9 cellular contexts compared by ENCODE assay signal in genomic region chr20:38260378-38261053, GRCh38. TPM values are rescaled to one million over a fixed set of nuclear protein-coding genes. Genes with fewer than 3 reads are reported as not detected.
A peak's percentile ranks its signal among the peaks of the same experiment; 100 is the strongest.
DNase-seq lines count a peak whose midpoint lies in the region; ATAC-seq and TF ChIP-seq lines count a peak whose summit lies in the region.
"Had no signal": no experiment of that assay in that cellular context is flagged by ENCODE, and none has a peak within 500 bp of the region (broad histone marks: within the 10 kb centered on the region; RNA-seq: fewer than 3 reads in every experiment).

KIAA1755 (minus strand) TSS chr20:38260735; CDS start chr20:38260500, 235 bp downstream.

- H3K36me3 ChIP-seq in heart right ventricle (no peaks in the 10 kb centered on the region), ovary (no peaks in the 10 kb centered on the region), A673 (ENCODE audit: insufficient read depth, low read length, poor library complexity, severe bottlenecking) (no peaks in the 10 kb centered on the region)

- peak; percentile 13 for TF ChIP-seq POLR2A in ovary (IDR thresholded peaks at IDR 0.05)

- DNase-seq in AG04450 (ENCODE audit: low read depth, low spot score) (no peak), heart right ventricle (peak; percentile 36 to 63), ovary (peak; percentile 47 to 67 (median 62)), cerebellar cortex (ENCODE audit: low spot score) (no peak), NOMO-1 treated with DMSO at 0.1 percent for 48 hours (lab: John Stamatoyannopoulos, UW; ENCODE audit: unreplicated experiment) (no peak), A673 (ENCODE audit: low spot score) (no peak)
- DNase-seq: CD4-positive, CD25-positive, alpha-beta regulatory T cell had no signal

- TF ChIP-seq CTCF in AG04450 (IDR thresholded peaks at IDR 0.05; ENCODE audit: low read depth, low read length) (no peak), WI38 (IDR thresholded peaks at IDR 0.05; ENCODE audit: low read depth, low read length) (no peak), heart right ventricle (IDR thresholded peaks at IDR 0.05) (no peak), ovary (IDR thresholded peaks at IDR 0.05) (no peak), A673 (conservative IDR thresholded peaks at IDR 0.05; ENCODE audit: low read depth, low read length) (no peak)

- intact Hi-C loops in heart right ventricle (cut with DNase I) (no loop called here), ovary (cut with DNase I) (no loop called here), A673 (cut with micrococcal nuclease; ENCODE audit: unreplicated experiment) (no loop called here)

- CTCF ChIA-PET in AG04450 (lab: Charles Lee): no interaction called here
- CTCF ChIA-PET in A673 (lab: Charles Lee): no interaction called here

- H3K4me1 ChIP-seq in heart right ventricle: peaks cover 0 to 16% (median 4%) of the 10 kb centered on the region in 9 donors
- peaks cover 6% of the 10 kb centered on the region for H3K4me1 ChIP-seq in ovary (ENCODE audit: insufficient read depth)
- no peaks in the 10 kb centered on the region for H3K4me1 ChIP-seq in A673 (ENCODE audit: insufficient read depth, low read length, poor library complexity, severe bottlenecking)

- H3K27ac ChIP-seq in AG04450 (ENCODE audit: low read depth, low read length) (peak within 1 kb of the TSS; percentile 47), heart right ventricle (peak within 1 kb of the TSS; percentile 65 to 91 (median 82)), ovary (peak within 1 kb of the TSS; percentile 93), A673 (ENCODE audit: low read depth, low read length, poor library complexity, severe bottlenecking) (no peak within 1 kb of the TSS)

- no TSS peak for BruUV-seq in A673 (replicated peaks; lab: Mats Ljungman, UMichigan)

- ATAC-seq in heart right ventricle (peak; percentile 25 to 88 (median 74)), HG02840 (IDR thresholded peaks at IDR 0.05; ENCODE audit: low FRiP score, unreplicated experiment) (no peak)

- POLR2A ChIA-PET in AG04450 (lab: Yijun Ruan, JAX) (no interaction called here), A673 (lab: Charles Lee; ENCODE audit: low non-redundant PET) (no interaction called here)

- H3K4me3 ChIP-seq in AG04450 (ENCODE audit: low read depth, low read length) (peak within 1 kb of the TSS; percentile 58), WI38 (ENCODE audit: low read depth, low read length) (peak within 1 kb of the TSS; percentile 55), heart right ventricle (peak within 1 kb of the TSS; percentile 22 to 62 (median 56)), ovary (peak within 1 kb of the TSS; percentile 46), A673 (ENCODE audit: low read depth, low read length, poor library complexity, severe bottlenecking) (no peak within 1 kb of the TSS)

- H3K9me3 ChIP-seq in AG04450 (ENCODE audit: control insufficient read depth, insufficient read depth, low read length) (no peaks in the 10 kb centered on the region), heart right ventricle (peaks cover 0 to 3% (median 0%) of the 10 kb centered on the region in 11 donors), ovary (no peaks in the 10 kb centered on the region), A673 (ENCODE audit: low read depth, low read length, poor library complexity, severe bottlenecking) (no peaks in the 10 kb centered on the region)

- 4 to 5% methylated on average over 37 to 63 of the region's 65 CpGs for WGBS in heart right ventricle, 2 donors
- 1 to 3% (median 3%) methylated on average over 51 to 64 of the region's 65 CpGs for WGBS in ovary, 3 donors

- TF ChIP-seq EP300 in ovary (IDR thresholded peaks at IDR 0.05): no peak

- H3K27me3 ChIP-seq in AG04450 (ENCODE audit: control insufficient read depth, insufficient read depth, low read length) (no peaks in the 10 kb centered on the region), heart right ventricle (peaks cover 0 to 39% (median 27%) of the 10 kb centered on the region in 7 donors), ovary (no peaks in the 10 kb centered on the region), A673 (replicated peaks; ENCODE audit: insufficient read depth, low read depth, low read length, poor library complexity) (peaks cover 42% of the 10 kb centered on the region)

RNA-seq across cellular contexts. Expression of gene KIAA1755, which starts in this region (rescaled TPM):
- polyA plus RNA-seq in AG04450 (2011; rRNA removed) (2.9 and 3.5 TPM in 2 replicates), heart right ventricle (1 to 10 TPM; 2.9 to 6.2 TPM), ovary (10 to 100 TPM in 1 of 2 donors, 1 to 10 TPM in 1; 9.6 to 11.8 TPM)
- polyA minus RNA-seq in AG04450 (2011; rRNA and poly(A)+ RNA removed): 2.7 and 4.6 TPM in 2 replicates
- total RNA-seq in heart right ventricle (1 to 10 TPM; 2.7 to 7.7 (median 5.2) TPM), ovary (10 to 100 TPM in 5 of 7 donors, 1 to 10 TPM in 2; 4.4 to 29.7 (median 16.9) TPM), A673 (2021) (not detected in 2 replicates)
- total RNA-seq: CD4-positive, CD25-positive, alpha-beta regulatory T cell had no signal
- polyA plus RNA-seq: CD4-positive, CD25-positive, alpha-beta regulatory T cell had no signal

Comparison
In these comparisons a context has a peak if more than half of its experiments do, and no peak if none do; other contexts are left out.
1. DNase-seq: peak in heart right ventricle (2 of 2) and ovary (5 of 5); none in AG04450 (single experiment), cerebellar cortex (single experiment), NOMO-1 treated with DMSO at 0.1 percent for 48 hours (single experiment) and A673 (single experiment).